Comparison of ENCODE assay signal across 12 cellular contexts in the genomic region with DNA sequence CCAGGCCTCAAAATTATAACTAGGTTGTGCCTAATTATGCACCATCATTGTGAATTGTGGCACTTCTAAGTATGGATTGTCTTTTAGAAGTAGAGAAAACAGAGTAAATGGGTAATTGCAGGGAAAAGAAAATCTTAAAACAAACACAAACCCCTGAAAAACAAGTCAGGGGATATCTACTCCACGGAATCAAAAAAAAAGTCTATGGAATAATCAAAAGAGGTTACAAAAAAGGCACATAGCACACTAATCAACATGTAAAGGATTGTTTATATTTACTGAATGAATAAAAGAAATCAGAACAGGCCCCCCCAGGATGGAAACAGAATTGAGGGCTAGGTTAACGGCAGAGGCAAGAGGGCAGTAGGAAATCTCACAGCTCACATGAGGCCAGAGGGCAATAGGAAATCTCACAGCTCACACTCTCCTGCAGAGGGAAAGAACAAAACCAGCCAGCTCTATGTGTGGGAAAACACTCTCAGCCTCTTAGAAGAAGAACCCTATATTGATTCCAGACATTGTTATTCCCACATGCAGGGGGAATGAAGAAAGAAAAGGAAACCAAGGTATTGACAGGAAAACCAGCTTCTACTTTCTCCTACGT.
DNase-seq lines count a peak whose midpoint lies in the region; ATAC-seq, FAIRE-seq and TF ChIP-seq lines count a peak whose summit lies in the region.
"Had no signal": no experiment of that assay in that cellular context is flagged by ENCODE, and none has a peak within 500 bp of the region (broad histone marks: within the 10 kb centered on the region; RNA-seq: fewer than 3 reads in every experiment).

No MANE protein-coding gene starts in this region.

- WGBS in GM12878 (ENCODE audit: insufficient coverage, insufficient replicate concordance, low lambda C conversion rate, missing lambda C conversion rate): 28% methylated on average over 3 of the region's 3 CpGs
- WGBS in upper lobe of left lung, 2 donors: 34 to 43% methylated on average over 3 of the region's 3 CpGs

- DNase-seq in left ventricle myocardium superior (no peak), cardiac septum (ENCODE audit: low spot score) (no peak), GM12878 (ENCODE audit: low read depth, low spot score) (no peak), lower lobe of right lung (no peak), upper lobe of left lung (no peak), amygdala (lab: John Stamatoyannopoulos, UW) (no peak), SHP77 treated with DMSO at 0.1 percent for 48 hours (lab: John Stamatoyannopoulos, UW) (no peak)
- DNase-seq: activated B cell treated with CpG ODN at 0.5 μM for 24 hours, activated T-cell treated with anti-CD3 and anti-CD28 coated beads for 4 hours, right cardiac atrium had no signal

- peak overlapping the region; percentile 30; the same call in 1 of the 2 replicates for H2AFZ ChIP-seq in GM12878 (ENCODE audit: control insufficient read depth, low read depth, low read length)

- no peak overlapping the region for H3K4me3 ChIP-seq in GM12878
- no peak overlapping the region for H3K4me3 ChIP-seq in lower lobe of right lung
- no peak overlapping the region for H3K4me3 ChIP-seq in upper lobe of left lung

- no peak for TF ChIP-seq EP300 in GM12878 (IDR thresholded peaks at IDR 0.05; ENCODE audit: borderline replicate concordance in 1 of 2, control insufficient read depth in 1 of 2, low read depth in 2 of 2, low read length in 2 of 2)
- no peak for TF ChIP-seq EP300 in upper lobe of left lung (IDR thresholded peaks at IDR 0.05)

- CTCF ChIA-PET in GM12878 (lab: Yijun Ruan, JAX): no interaction called here

- POLR2A ChIA-PET in GM12878 (lab: Charles Lee): no interaction called here

- no peak overlapping the region for H3K4me2 ChIP-seq in GM12878 (ENCODE audit: control insufficient read depth, insufficient read depth)

- no peak for TF ChIP-seq POLR2A in GM12878 (IDR thresholded peaks at IDR 0.05; ENCODE audit: low read depth, low read length)
- no peak for TF ChIP-seq POLR2A in upper lobe of left lung (IDR thresholded peaks at IDR 0.05)

- in situ Hi-C loops in GM12878 (cut with MboI): no loop called here

- no peaks in the 10 kb centered on the region for H3K79me2 ChIP-seq in GM12878 (ENCODE audit: control insufficient read depth, insufficient read depth, low read length)

- no peaks in the 10 kb centered on the region for H3K36me3 ChIP-seq in GM12878 (ENCODE audit: control insufficient read depth in 2 of 2, insufficient read depth in 2 of 2, low read length in 1 of 2)
- H3K36me3 ChIP-seq in lower lobe of right lung: no peaks in the 10 kb centered on the region
- H3K36me3 ChIP-seq in upper lobe of left lung: no peaks in the 10 kb centered on the region

- TF ChIP-seq CTCF in GM12878 (IDR thresholded peaks at IDR 0.05 in 2 of 3, conservative IDR thresholded peaks at IDR 0.05 in 1 of 3; ENCODE audit: control insufficient read depth in 2 of 3, extremely low read depth in 1 of 3, insufficient read depth in 1 of 3, low read depth in 3 of 3, low read length in 3 of 3) (no peak), lower lobe of right lung (IDR thresholded peaks at IDR 0.05) (no peak), upper lobe of left lung (IDR thresholded peaks at IDR 0.05) (no peak)

- intact Hi-C loops in left ventricle myocardium superior (cut with micrococcal nuclease): no loop called here
- intact Hi-C loops in cardiac septum (cut with DNase I): loop anchor here (2.0 kb wide), 1 partner anchor 128 kb away; no protein-coding TSS in a partner anchor
- intact Hi-C loops in GM12878 (cut with micrococcal nuclease; ENCODE audit: unreplicated experiment): no loop called here
- intact Hi-C loops in lower lobe of right lung (cut with DNase I): no loop called here

- no peak for TF ChIP-seq RAD21 in GM12878 (IDR thresholded peaks at IDR 0.05; ENCODE audit: insufficient read depth, low read depth, low read length)

- RAD21 ChIA-PET in GM12878 (lab: Charles Lee; ENCODE audit: unreplicated experiment): no interaction called here

- no TSS peak for BruUV-seq in GM12878 (replicated peaks; lab: Mats Ljungman, UMichigan)

- H3K9ac ChIP-seq in GM12878 (ENCODE audit: control insufficient read depth, insufficient read depth, low read length): no peak overlapping the region

- no peak for FAIRE-seq in GM12878 (lab: Jason Lieb, UNC)

- no peaks in the 10 kb centered on the region for H3K27me3 ChIP-seq in GM12878 (replicated peaks in 1 of 2; ENCODE audit: control insufficient read depth in 2 of 2, insufficient read depth in 2 of 2, low read length in 1 of 2)
- H3K27me3 ChIP-seq in lower lobe of right lung (ENCODE audit: low read depth): no peaks in the 10 kb centered on the region
- H3K27me3 ChIP-seq in upper lobe of left lung: no peaks in the 10 kb centered on the region

- SMC1A ChIA-PET in GM12878 (lab: Charles Lee; ENCODE audit: uncharacterized antibody, unreplicated experiment): interaction anchor here (0.7 kb wide), 1 partner anchor 48 kb away, joined by 4 read pairs; no protein-coding TSS in a partner anchor

- H4K20me1 ChIP-seq in GM12878 (ENCODE audit: control insufficient read depth, insufficient read depth): no peaks in the 10 kb centered on the region

- H3K9me3 ChIP-seq in GM12878 (replicated peaks; ENCODE audit: control insufficient read depth, insufficient read depth, low read length) (no peaks in the 10 kb centered on the region; the same call in 2 of the 3 replicates), lower lobe of right lung (no peaks in the 10 kb centered on the region), upper lobe of left lung (no peaks in the 10 kb centered on the region)

- H3K4me1 ChIP-seq in GM12878 (ENCODE audit: control insufficient read depth, insufficient read depth, low read length) (no peaks in the 10 kb centered on the region), lower lobe of right lung (peaks cover 19% of the 10 kb centered on the region), upper lobe of left lung (peaks cover 12 to 21% (median 19%) of the 10 kb centered on the region in 4 donors)

- ATAC-seq in left ventricle myocardium superior: peak; percentile 14
- no peak for ATAC-seq in GM12878
- peak; percentile 21 to 23 for ATAC-seq in lower lobe of right lung
- ATAC-seq in upper lobe of left lung (ENCODE audit: low FRiP score in 2 of 2): peak; percentile 14 to 34
- ATAC-seq in GM18868 (IDR thresholded peaks at IDR 0.05; ENCODE audit: unreplicated experiment): no peak

- no peak overlapping the region for H3K27ac ChIP-seq in GM12878 (ENCODE audit: control insufficient read depth, insufficient read depth)
- H3K27ac ChIP-seq in lower lobe of right lung: peak overlapping the region; percentile 58
- peak overlapping the region; percentile 42 to 71 (median 62) for H3K27ac ChIP-seq in upper lobe of left lung
- H3K27ac ChIP-seq: RWPE1 had no signal

TF ChIP-seq in GM12878, 131 proteins besides CTCF, POLR2A, EP300 and RAD21:
- no peak for TF ChIP-seq HDGF (IDR thresholded peaks at IDR 0.05)
- no peak for TF ChIP-seq SPI1 (IDR thresholded peaks at IDR 0.05; ENCODE audit: borderline replicate concordance, insufficient read depth, low read depth, low read length)
- no peak for TF ChIP-seq ZNF622 (IDR thresholded peaks at IDR 0.05)
- no peak for TF ChIP-seq MYB (IDR thresholded peaks at IDR 0.05; ENCODE audit: borderline replicate concordance, low read depth, low read length)
- no peak for TF ChIP-seq TBL1XR1 (IDR thresholded peaks at IDR 0.05; ENCODE audit: low read depth, low read length)
- no peak for TF ChIP-seq GATAD2B (conservative IDR thresholded peaks at IDR 0.05; ENCODE audit: low read depth)
- no peak for TF ChIP-seq ZZZ3 (IDR thresholded peaks at IDR 0.05; ENCODE audit: control insufficient read depth, insufficient read length, low read depth)
- TF ChIP-seq LARP7 (IDR thresholded peaks at IDR 0.05): no peak
- TF ChIP-seq RUNX3 (IDR thresholded peaks at IDR 0.05; ENCODE audit: low read length): no peak
- TF ChIP-seq CHD2 (IDR thresholded peaks at IDR 0.05; ENCODE audit: borderline replicate concordance, low read depth, low read length): no peak
- TF ChIP-seq RBBP5 (conservative IDR thresholded peaks at IDR 0.05): no peak
- no peak for TF ChIP-seq EED (IDR thresholded peaks at IDR 0.05; ENCODE audit: low read depth)
- TF ChIP-seq EZH2 (IDR thresholded peaks at IDR 0.05; ENCODE audit: borderline replicate concordance, control insufficient read depth, low read depth, low read length): no peak
- no peak for TF ChIP-seq KAT2A (conservative IDR thresholded peaks at IDR 0.05; ENCODE audit: control insufficient read depth, low read depth, low read length)
- TF ChIP-seq RCOR1 (conservative IDR thresholded peaks at IDR 0.05; ENCODE audit: low read depth, low read length): no peak
- no peak for TF ChIP-seq ZNF217 (IDR thresholded peaks at IDR 0.05)

Comparison
In these comparisons a context has a peak if more than half of its experiments do, and no peak if none do; other contexts are left out.
1. ATAC-seq: peak in left ventricle myocardium superior (single experiment), lower lobe of right lung (2 of 2) and upper lobe of left lung (2 of 2); none in GM12878 (single experiment) and GM18868 (single experiment).